Comparison of ENCODE assay signal across 23 cellular contexts in genomic region chr2:143608758-143609157, GRCh38.
A peak's percentile ranks its signal among the peaks of the same experiment; 100 is the strongest.
DNase-seq lines count a peak whose midpoint lies in the region; ATAC-seq and TF ChIP-seq lines count a peak whose summit lies in the region.
"Had no signal": no experiment of that assay in that cellular context is flagged by ENCODE, and none has a peak within 500 bp of the region (broad histone marks: within the 10 kb centered on the region; RNA-seq: fewer than 3 reads in every experiment).

No MANE protein-coding gene starts in this region.

- DNase-seq in Jurkat, Clone E6-1 (ENCODE audit: low read depth, low spot score): peak; percentile 37
- DNase-seq in nephron progenitor cell: no peak
- no peak for DNase-seq in tibial nerve (ENCODE audit: low spot score in 2 of 2)
- no peak for DNase-seq in progenitor cell of endocrine pancreas (ENCODE audit: low spot score, unreplicated experiment)
- no peak for DNase-seq in DMS 273 treated with DMSO at 0.1 percent for 48 hours (lab: John Stamatoyannopoulos, UW)
- no peak for DNase-seq in sciatic nerve (ENCODE audit: low spot score)
- DNase-seq: Caco-2; CD8-positive, alpha-beta T cell; DMS79; GF-D8; H7; KBM-7; NCI-H146; NCI-H1930; NCI-H446 treated with DMSO at 0.1 percent for 48 hours; NCI-H526; NCI-H82; NK-92 treated with Interleukin-12 subunit alpha and Interleukin-12 subunit beta, amount 100 ng/mL, for 24 hours; PC-3 had no signal

- peaks cover 0 to 4% (median 0%) of the 10 kb centered on the region in 5 experiments for H3K9me3 Mint-ChIP-seq in brain
- H3K9me3 Mint-ChIP-seq in nephron progenitor cell: no peaks in the 10 kb centered on the region
- H3K9me3 Mint-ChIP-seq in progenitor cell of endocrine pancreas (ENCODE audit: low read depth): no peaks in the 10 kb centered on the region
- H3K9me3 Mint-ChIP-seq: CD8-positive, alpha-beta T cell had no signal

- peaks cover 43% of the 10 kb centered on the region for H3K4me1 Mint-ChIP-seq in brain
- peaks cover 28% of the 10 kb centered on the region for H3K4me1 Mint-ChIP-seq in nephron progenitor cell
- peaks cover 20% of the 10 kb centered on the region for H3K4me1 Mint-ChIP-seq in progenitor cell of endocrine pancreas (ENCODE audit: low read depth)
- H3K4me1 Mint-ChIP-seq: B cell had no signal

- no peak for TF ChIP-seq CTCF in brain (conservative IDR thresholded peaks at IDR 0.05)
- no peak for TF ChIP-seq CTCF in nephron progenitor cell (IDR thresholded peaks at IDR 0.05)
- no peak for TF ChIP-seq CTCF in tibial nerve (IDR thresholded peaks at IDR 0.05)
- no peak for TF ChIP-seq CTCF in progenitor cell of endocrine pancreas (IDR thresholded peaks at IDR 0.05; ENCODE audit: unreplicated experiment)

- H3K27me3 Mint-ChIP-seq in brain (peaks cover 3% of the 10 kb centered on the region), nephron progenitor cell (ENCODE audit: low read depth, poor library complexity) (peaks cover 3% of the 10 kb centered on the region), progenitor cell of endocrine pancreas (peaks cover 29% of the 10 kb centered on the region)
- H3K27me3 Mint-ChIP-seq: B cell had no signal

- H3K27ac Mint-ChIP-seq in brain (peak overlapping the region in 3 of 5 experiments; percentile 7 to 46 (median 21)), nephron progenitor cell (peak overlapping the region; percentile 33), progenitor cell of endocrine pancreas (no peak overlapping the region)
- H3K27ac Mint-ChIP-seq: B cell; CD8-positive, alpha-beta T cell had no signal

- peaks cover 0 to 39% (median 20%) of the 10 kb centered on the region in 4 donors for H3K4me1 ChIP-seq in tibial nerve
- H3K4me1 ChIP-seq: Caco-2 had no signal

- H3K36me3 ChIP-seq in tibial nerve: no peaks in the 10 kb centered on the region
- H3K36me3 ChIP-seq: SJSA1 had no signal

- TF ChIP-seq POLR2A in tibial nerve (IDR thresholded peaks at IDR 0.05): no peak

- no peak for ATAC-seq in sciatic nerve
- ATAC-seq: CD8-positive, alpha-beta T cell; PC-3 had no signal

- TF ChIP-seq EP300 in tibial nerve (IDR thresholded peaks at IDR 0.05): no peak

- intact Hi-C loops in sciatic nerve (cut with DNase I): no loop called here

- no peaks in the 10 kb centered on the region for H3K9me3 ChIP-seq in tibial nerve
- H3K9me3 ChIP-seq: Caco-2, SJSA1 had no signal

- H3K36me3 Mint-ChIP-seq in brain (no peaks in the 10 kb centered on the region), nephron progenitor cell (ENCODE audit: low read depth) (no peaks in the 10 kb centered on the region), progenitor cell of endocrine pancreas (ENCODE audit: insufficient read depth) (no peaks in the 10 kb centered on the region)

- no peaks in the 10 kb centered on the region for H3K27me3 ChIP-seq in tibial nerve
- H3K27me3 ChIP-seq: SJSA1 had no signal

- H3K4me3 Mint-ChIP-seq in brain: peak overlapping the region in 1 of 5 experiments; percentile 20
- H3K4me3 Mint-ChIP-seq in nephron progenitor cell: no peak overlapping the region
- H3K4me3 Mint-ChIP-seq in progenitor cell of endocrine pancreas (ENCODE audit: low read depth): no peak overlapping the region
- H3K4me3 Mint-ChIP-seq: B cell; CD8-positive, alpha-beta T cell had no signal

- H3K27ac ChIP-seq in tibial nerve: peak overlapping the region; percentile 45 to 83 (median 74)
- H3K27ac ChIP-seq: C4-2B, SJSA1 had no signal

- no peak overlapping the region for H3K4me3 ChIP-seq in Jurkat, Clone E6-1 (ENCODE audit: low read length)
- H3K4me3 ChIP-seq in tibial nerve: peak overlapping the region in 3 of 4 donors; percentile 11 to 41 (median 23)
- H3K4me3 ChIP-seq: SJSA1 had no signal
